Comparison of ENCODE assay signal across 14 cellular contexts in the genomic region with DNA sequence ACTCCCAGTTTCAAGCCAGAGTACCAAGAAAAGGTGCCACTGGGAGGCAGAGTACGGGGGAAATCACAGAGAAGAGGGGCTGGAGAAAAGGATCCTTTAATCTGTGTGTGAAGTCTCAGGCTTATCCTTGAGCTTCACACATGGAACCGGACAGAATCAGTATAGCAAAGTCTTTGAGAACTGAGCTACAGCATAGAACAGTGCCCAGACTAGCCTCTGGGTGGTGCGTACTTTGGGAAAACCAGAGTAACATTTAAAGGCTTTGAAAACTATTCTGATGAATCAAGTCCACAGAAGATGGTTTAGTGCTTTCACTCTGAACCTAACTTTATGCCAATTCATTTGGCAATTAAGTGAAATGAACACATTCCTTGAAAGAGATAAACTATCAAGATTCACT.
DNase-seq lines count a peak whose midpoint lies in the region; ATAC-seq and TF ChIP-seq lines count a peak whose summit lies in the region.
"Had no signal": no experiment of that assay in that cellular context is flagged by ENCODE, and none has a peak within 500 bp of the region (broad histone marks: within the 10 kb centered on the region; RNA-seq: fewer than 3 reads in every experiment).

No MANE protein-coding gene starts in this region.

- H3K4me3 ChIP-seq in AG04450 (ENCODE audit: low read depth, low read length): no peak overlapping the region
- no peak overlapping the region for H3K4me3 ChIP-seq in astrocyte of the cerebellum (ENCODE audit: low read depth, low read length)
- H3K4me3 ChIP-seq in prostate gland: no peak overlapping the region
- H3K4me3 ChIP-seq in MG63: no peak overlapping the region

- H3K4me1 ChIP-seq in prostate gland (replicated peaks): no peaks in the 10 kb centered on the region

- DNase-seq in AG04450 (ENCODE audit: low read depth, low spot score) (no peak), HFFc6 (peak; percentile 30), astrocyte of the cerebellum (ENCODE audit: low read depth) (no peak), iPS DF 4.7 (ENCODE audit: extremely low read depth, low spot score) (peak; percentile 7), prostate gland (ENCODE audit: low spot score) (no peak), MG63 (no peak), NCI-H1105 (lab: John Stamatoyannopoulos, UW) (no peak)
- DNase-seq: activated CD8-positive, alpha-beta T cell treated with anti-CD3 and anti-CD28 coated beads, Interleukin-2, amount 10 ng/mL, durations not matched to agents 7 days and 5 days; CD8-positive, alpha-beta memory T cell; NCI-H1105 treated with DMSO at 0.1 percent for 48 hours; NCI-H774 had no signal

- H3K27me3 ChIP-seq in AG04450 (ENCODE audit: control insufficient read depth, insufficient read depth, low read length) (no peaks in the 10 kb centered on the region), prostate gland (replicated peaks; ENCODE audit: insufficient read depth) (no peaks in the 10 kb centered on the region), MG63 (no peaks in the 10 kb centered on the region)

- intact Hi-C loops in prostate gland (cut with DNase I): no loop called here

- TF ChIP-seq POLR2A in prostate gland (IDR thresholded peaks at IDR 0.05): no peak

- no peak for ATAC-seq in GM21576 (IDR thresholded peaks at IDR 0.05; ENCODE audit: unreplicated experiment)
- ATAC-seq: activated CD8-positive, alpha-beta T cell treated with anti-CD3 and anti-CD28 coated beads, Interleukin-2, amount 10 ng/mL, durations not matched to agents 7 days and 5 days; activated naive CD4-positive, alpha-beta T cell treated with anti-CD3 and anti-CD28 coated beads, Interleukin-2, amount 50 U/mL, for 72 hours had no signal

- H3K9me3 ChIP-seq in AG04450 (ENCODE audit: control insufficient read depth, insufficient read depth, low read length): peaks cover 3% of the 10 kb centered on the region; the same call in 1 of the 2 replicates
- H3K9me3 ChIP-seq in prostate gland: no peaks in the 10 kb centered on the region
- peaks cover 5% of the 10 kb centered on the region for H3K9me3 ChIP-seq in MG63

- WGBS in prostate gland: 84% methylated on average over 3 of the region's 3 CpGs

- no peaks in the 10 kb centered on the region for H3K36me3 ChIP-seq in prostate gland
- no peaks in the 10 kb centered on the region for H3K36me3 ChIP-seq in MG63

- peaks cover 8% of the 10 kb centered on the region for H3K9me3 Mint-ChIP-seq in HFFc6

- POLR2A ChIA-PET in AG04450 (lab: Yijun Ruan, JAX): no interaction called here

- H3K4me1 Mint-ChIP-seq in HFFc6 (ENCODE audit: low read depth): peaks cover 60% of the 10 kb centered on the region

- peak overlapping the region; percentile 50; the same call in 1 of the 2 replicates for H3K27ac Mint-ChIP-seq in HFFc6
- H3K27ac Mint-ChIP-seq: activated CD8-positive, alpha-beta T cell treated with anti-CD3 and anti-CD28 coated beads, Interleukin-2, amount 10 ng/mL, durations not matched to agents 7 days and 5 days; activated naive CD4-positive, alpha-beta T cell treated with anti-CD3 and anti-CD28 coated beads, Interleukin-2, amount 50 U/mL, for 72 hours; CD8-positive, alpha-beta memory T cell; nephron had no signal

- TF ChIP-seq CTCF in AG04450 (IDR thresholded peaks at IDR 0.05; ENCODE audit: low read depth, low read length) (peak; percentile 49), HFFc6 (IDR thresholded peaks at IDR 0.05) (peak; percentile 58), astrocyte of the cerebellum (IDR thresholded peaks at IDR 0.05; ENCODE audit: low read depth, low read length, missing control alignments) (peak; percentile 39), prostate gland (IDR thresholded peaks at IDR 0.05) (no peak)

- in situ Hi-C loops in astrocyte of the cerebellum (cut with HindIII; ENCODE audit: low sequenced_read_pairs): no loop called here

- CTCF ChIA-PET in AG04450 (lab: Charles Lee): interaction anchor here (1.0 kb wide), 1 partner anchor 219 kb away, joined by 3 read pairs; no protein-coding TSS in a partner anchor

- H3K27ac ChIP-seq in AG04450 (ENCODE audit: low read depth, low read length) (no peak overlapping the region), prostate gland (no peak overlapping the region)

- H3K36me3 Mint-ChIP-seq in HFFc6 (ENCODE audit: low read depth): peaks cover 22% of the 10 kb centered on the region

- H3K27me3 Mint-ChIP-seq in HFFc6 (ENCODE audit: insufficient read depth): 0 out of 2 replicates have a peak, but pooled peaks cover 2% of the 10 kb centered on the region
- H3K27me3 Mint-ChIP-seq: CD8-positive, alpha-beta memory T cell had no signal

- H3K4me3 Mint-ChIP-seq in HFFc6: no peak overlapping the region
- H3K4me3 Mint-ChIP-seq: activated CD8-positive, alpha-beta T cell treated with anti-CD3 and anti-CD28 coated beads, Interleukin-2, amount 10 ng/mL, durations not matched to agents 7 days and 5 days; CD8-positive, alpha-beta memory T cell; nephron had no signal

Comparison
In these comparisons a context has a peak if more than half of its experiments do, and no peak if none do; other contexts are left out.
1. DNase-seq: peak in HFFc6 (single experiment) and iPS DF 4.7 (single experiment); none in AG04450 (single experiment), astrocyte of the cerebellum (single experiment), prostate gland (single experiment), MG63 (single experiment) and NCI-H1105 (single experiment).
2. CTCF ChIP-seq: peak in AG04450 (single experiment), HFFc6 (single experiment) and astrocyte of the cerebellum (single experiment); none in prostate gland (0 of 4).